In the genomic region with DNA sequence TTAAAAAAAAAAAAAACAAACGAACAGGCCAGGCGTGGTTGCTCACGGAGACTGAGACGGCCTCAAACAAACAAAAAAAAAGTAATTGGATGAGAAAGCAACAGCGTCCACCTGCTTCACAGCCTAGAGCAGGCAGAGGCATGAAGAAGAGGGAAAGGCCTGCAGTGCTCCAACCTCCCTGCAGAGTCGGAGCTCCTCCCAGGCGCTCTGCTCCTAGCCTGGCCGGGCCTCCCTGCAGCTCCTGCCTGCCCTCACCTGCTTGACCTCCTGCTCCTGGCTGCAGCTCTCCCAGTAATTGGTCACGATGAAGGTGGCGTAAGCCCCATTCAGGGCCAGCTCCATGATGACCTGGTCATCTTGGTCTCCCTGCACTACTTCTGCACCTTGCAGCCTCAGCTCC, we compare ENCODE assay signal across 18 cellular contexts. TPM values are rescaled to one million over a fixed set of nuclear protein-coding genes. Genes with fewer than 3 reads are reported as not detected.
DNase-seq lines count a peak whose midpoint lies in the region; ATAC-seq and TF ChIP-seq lines count a peak whose summit lies in the region.
"Had no signal": no experiment of that assay in that cellular context is flagged by ENCODE, and none has a peak within 500 bp of the region (broad histone marks: within the 10 kb centered on the region; RNA-seq: fewer than 3 reads in every experiment).

No MANE protein-coding gene starts in this region.

- H4K8ac ChIP-seq in H9 (replicated peaks; ENCODE audit: insufficient read length, low read depth, low read length) = no peak overlapping the region

- H3K9ac ChIP-seq in H9 (ENCODE audit: extremely low read depth, insufficient read length, low read length) = no peak overlapping the region

- H2BK20ac ChIP-seq in H9 (ENCODE audit: low read depth, low read length, poor library complexity, severe bottlenecking) = no peak overlapping the region

- no peak overlapping the region for H4K5ac ChIP-seq in H9 (ENCODE audit: insufficient read length, low read depth, low read length)

- H2BK120ac ChIP-seq in H9 (ENCODE audit: low read depth, low read length, poor library complexity, severe bottlenecking) = no peak overlapping the region

- no peak overlapping the region for H2BK12ac ChIP-seq in H9 (ENCODE audit: insufficient read length, low read depth, low read length)

- H3K56ac ChIP-seq in H9 (ENCODE audit: insufficient read length, low read depth, low read length) = no peak overlapping the region

- H3K27me3 ChIP-seq in H9 (ENCODE audit: insufficient read depth, low read length) = no peaks in the 10 kb centered on the region
- H3K27me3 ChIP-seq: BLaER1 treated with 17β-estradiol and CSF1 and Interleukin-3, amounts not matched to agents 10 nM and 100 nM had no signal

- no peaks in the 10 kb centered on the region for H3K9me3 ChIP-seq in H9 (ENCODE audit: control insufficient read depth, low read depth, low read length)
- H3K9me3 ChIP-seq: BLaER1 treated with 17β-estradiol and CSF1 and Interleukin-3, amounts not matched to agents 10 nM and 100 nM; HAP-1 had no signal

- DNase-seq in activated T-cell treated with anti-CD3 and anti-CD28 coated beads, Interleukin-2, amount 50 U/mL, for 24 hours = no peak
- no peak for DNase-seq in activated T-cell treated with anti-CD3 and anti-CD28 coated beads for 4 hours
- DNase-seq in H9 = no peak
- no peak for DNase-seq in immature natural killer cell
- DNase-seq in stimulated activated effector memory CD8-positive, alpha-beta T cell treated with anti-CD3 and anti-CD28 coated beads, Interleukin-12 subunit alpha, Interleukin-12 subunit beta, amount 100 ng/mL, for 72 hours (ENCODE audit: low spot score in 2 of 2) = no peak
- no peak for DNase-seq in activated naive CD4-positive, alpha-beta T cell (lab: John Stamatoyannopoulos, UW)
- no peak for DNase-seq in LoVo (ENCODE audit: low spot score)
- DNase-seq: DMS53, DND-41, EL, KG1 had no signal

- H3K36me3 Mint-ChIP-seq in activated T-cell treated with anti-CD3 and anti-CD28 coated beads, Interleukin-2, amount 50 U/mL, for 24 hours (ENCODE audit: low read depth) = peaks cover 63% of the 10 kb centered on the region
- peaks cover 22 to 59% (median 57%) of the 10 kb centered on the region in 3 experiments; a peak in 6 of 7 replicates for H3K36me3 Mint-ChIP-seq in H9 (ENCODE audit: insufficient read depth in 1 of 3, low read depth in 3 of 3)
- peaks cover 8 to 20% (median 10%) of the 10 kb centered on the region in 3 donors for H3K36me3 Mint-ChIP-seq in immature natural killer cell
- peaks cover 66% of the 10 kb centered on the region for H3K36me3 Mint-ChIP-seq in stimulated activated effector memory CD8-positive, alpha-beta T cell treated with anti-CD3 and anti-CD28 coated beads, Interleukin-12 subunit alpha, Interleukin-12 subunit beta, amount 100 ng/mL, for 72 hours

- H2AK5ac ChIP-seq in H9 (ENCODE audit: insufficient read length, low read length) = no peak overlapping the region

- peaks cover 4% of the 10 kb centered on the region for H3K23me2 ChIP-seq in H9 (ENCODE audit: insufficient read length, low read depth, low read length, poor library complexity, severe bottlenecking)

- no peak overlapping the region for H3K18ac ChIP-seq in H9 (ENCODE audit: insufficient read length, low read depth, low read length)

- ATAC-seq in stimulated activated effector memory CD8-positive, alpha-beta T cell treated with anti-CD3 and anti-CD28 coated beads, Interleukin-12 subunit alpha, Interleukin-12 subunit beta, amount 100 ng/mL, for 72 hours = no peak
- no peak for ATAC-seq in HG03175 (IDR thresholded peaks at IDR 0.05; ENCODE audit: unreplicated experiment)
- ATAC-seq: GM12878 had no signal

- no peak overlapping the region for H2AFZ ChIP-seq in H9 (ENCODE audit: low read length)

- no peaks in the 10 kb centered on the region for H3K9me3 Mint-ChIP-seq in activated T-cell treated with anti-CD3 and anti-CD28 coated beads, Interleukin-2, amount 50 U/mL, for 24 hours
- H3K9me3 Mint-ChIP-seq in H9 (no peaks in the 10 kb centered on the region; a peak in 1 of 5 replicates), immature natural killer cell (no peaks in the 10 kb centered on the region)
- H3K9me3 Mint-ChIP-seq in stimulated activated effector memory CD8-positive, alpha-beta T cell treated with anti-CD3 and anti-CD28 coated beads, Interleukin-12 subunit alpha, Interleukin-12 subunit beta, amount 100 ng/mL, for 72 hours = no peaks in the 10 kb centered on the region
- H3K9me3 Mint-ChIP-seq: IgD-negative memory B cell had no signal

- H3K79me2 ChIP-seq in H9 (ENCODE audit: insufficient read depth, low read length) = no peaks in the 10 kb centered on the region; the same call in 1 of the 2 replicates

- no peak for TF ChIP-seq CTCF in H9 (conservative IDR thresholded peaks at IDR 0.05)

- H3K4me1 ChIP-seq in H9 (ENCODE audit: insufficient read depth, low read length) = no peaks in the 10 kb centered on the region

- no peak overlapping the region for H4K91ac ChIP-seq in H9 (ENCODE audit: insufficient read length, low read depth, low read length)

- H3K4me3 Mint-ChIP-seq in activated T-cell treated with anti-CD3 and anti-CD28 coated beads, Interleukin-2, amount 50 U/mL, for 24 hours = no peak overlapping the region
- H3K4me3 Mint-ChIP-seq in H9 (no peak overlapping the region), immature natural killer cell (no peak overlapping the region)
- no peak overlapping the region for H3K4me3 Mint-ChIP-seq in stimulated activated effector memory CD8-positive, alpha-beta T cell treated with anti-CD3 and anti-CD28 coated beads, Interleukin-12 subunit alpha, Interleukin-12 subunit beta, amount 100 ng/mL, for 72 hours
- H3K4me3 Mint-ChIP-seq: B cell, IgD-negative memory B cell had no signal

- no peak overlapping the region for H3K4me2 ChIP-seq in H9 (ENCODE audit: insufficient read depth, insufficient read length, low read length)

- no CpG with 5 or more reads among the region's 10 CpGs for WGBS in H9 (ENCODE audit: extremely low coverage, insufficient read length, low lambda C conversion rate)

- no peak overlapping the region for H3K27ac ChIP-seq in H9 (ENCODE audit: insufficient read length, low read depth, low read length)
- H3K27ac ChIP-seq: HL-60 had no signal

- H4K20me1 ChIP-seq in H9 (ENCODE audit: control insufficient read depth, insufficient read depth, insufficient read length) = no peaks in the 10 kb centered on the region

- peak overlapping the region; percentile 53 for H3K27ac Mint-ChIP-seq in activated T-cell treated with anti-CD3 and anti-CD28 coated beads, Interleukin-2, amount 50 U/mL, for 24 hours
- H3K27ac Mint-ChIP-seq in H9 (peak overlapping the region in 2 of 3 experiments; percentile 64 to 70; a peak in 3 of 7 replicates), immature natural killer cell (peak overlapping the region in 4 of 6 donors; percentile 14 to 70 (median 55))
- H3K27ac Mint-ChIP-seq in stimulated activated effector memory CD8-positive, alpha-beta T cell treated with anti-CD3 and anti-CD28 coated beads, Interleukin-12 subunit alpha, Interleukin-12 subunit beta, amount 100 ng/mL, for 72 hours = peak overlapping the region; percentile 99
- H3K27ac Mint-ChIP-seq: B cell, IgD-negative memory B cell had no signal

- H3K27me3 Mint-ChIP-seq in activated T-cell treated with anti-CD3 and anti-CD28 coated beads, Interleukin-2, amount 50 U/mL, for 24 hours = no peaks in the 10 kb centered on the region
- H3K27me3 Mint-ChIP-seq in H9 (ENCODE audit: low read depth) (no peaks in the 10 kb centered on the region), immature natural killer cell (ENCODE audit: low read depth in 3 of 3) (peaks cover 0 to 10% (median 4%) of the 10 kb centered on the region in 3 donors)
- H3K27me3 Mint-ChIP-seq: B cell, IgD-negative memory B cell had no signal

- H3K4ac ChIP-seq in H9 (ENCODE audit: low read depth, low read length) = no peak overlapping the region

- no peak overlapping the region for H2BK5ac ChIP-seq in H9 (ENCODE audit: insufficient read length, low read length)

- H2BK15ac ChIP-seq in H9 (ENCODE audit: low read depth, low read length) = no peak overlapping the region

- H3K4me1 Mint-ChIP-seq in activated T-cell treated with anti-CD3 and anti-CD28 coated beads, Interleukin-2, amount 50 U/mL, for 24 hours (ENCODE audit: low read depth) = peaks cover 41% of the 10 kb centered on the region
- H3K4me1 Mint-ChIP-seq in H9 = peaks cover 8 to 9% of the 10 kb centered on the region in 2 experiments
- peaks cover 45 to 52% of the 10 kb centered on the region in 2 donors for H3K4me1 Mint-ChIP-seq in immature natural killer cell
- peaks cover 41% of the 10 kb centered on the region for H3K4me1 Mint-ChIP-seq in stimulated activated effector memory CD8-positive, alpha-beta T cell treated with anti-CD3 and anti-CD28 coated beads, Interleukin-12 subunit alpha, Interleukin-12 subunit beta, amount 100 ng/mL, for 72 hours

- no peaks in the 10 kb centered on the region for H3K79me1 ChIP-seq in H9 (ENCODE audit: insufficient read depth, low read depth, low read length, poor library complexity, severe bottlenecking)

- H3K14ac ChIP-seq in H9 (ENCODE audit: insufficient read depth, low read length) = no peak overlapping the region

- H3K23ac ChIP-seq in H9 (ENCODE audit: insufficient read length, low read depth, low read length) = no peak overlapping the region

- no peak overlapping the region for H3T11ph ChIP-seq in H9 (ENCODE audit: low read length)

RNA-seq across cellular contexts. Expression of a gene that starts 5.5 kb away (rescaled TPM):
- total RNA-seq in H9 (2021) = 74.1 and 78.9 TPM in 2 replicates
- 10 to 100 TPM; 46.1 to 65.3 (median 60.7) TPM for polyA plus RNA-seq in immature natural killer cell

RNA-seq across cellular contexts. Expression of a gene that starts 7.2 kb away (rescaled TPM):
- 44.4 and 45.7 TPM in 2 replicates for total RNA-seq in H9 (2021)
- polyA plus RNA-seq in immature natural killer cell = 100 to 1,000 TPM; 130 to 225 (median 196) TPM

RNA-seq across cellular contexts. Expression of a gene that starts 43.3 kb away (rescaled TPM):
- total RNA-seq in H9 (2021) = 56.2 and 60.5 TPM in 2 replicates
- polyA plus RNA-seq in immature natural killer cell = 10 to 100 TPM; 32.7 to 42.4 (median 38.7) TPM

RNA-seq across cellular contexts. Expression of a gene that starts 52.6 kb away (rescaled TPM):
- total RNA-seq in H9 (2021) = 33.8 and 38.4 TPM in 2 replicates
- 100 to 1,000 TPM in 1 of 3 donors, 10 to 100 TPM in 2; 37.6 to 112 (median 37.8) TPM for polyA plus RNA-seq in immature natural killer cell
